2 cellular contexts compared by ENCODE assay signal in the genomic region with DNA sequence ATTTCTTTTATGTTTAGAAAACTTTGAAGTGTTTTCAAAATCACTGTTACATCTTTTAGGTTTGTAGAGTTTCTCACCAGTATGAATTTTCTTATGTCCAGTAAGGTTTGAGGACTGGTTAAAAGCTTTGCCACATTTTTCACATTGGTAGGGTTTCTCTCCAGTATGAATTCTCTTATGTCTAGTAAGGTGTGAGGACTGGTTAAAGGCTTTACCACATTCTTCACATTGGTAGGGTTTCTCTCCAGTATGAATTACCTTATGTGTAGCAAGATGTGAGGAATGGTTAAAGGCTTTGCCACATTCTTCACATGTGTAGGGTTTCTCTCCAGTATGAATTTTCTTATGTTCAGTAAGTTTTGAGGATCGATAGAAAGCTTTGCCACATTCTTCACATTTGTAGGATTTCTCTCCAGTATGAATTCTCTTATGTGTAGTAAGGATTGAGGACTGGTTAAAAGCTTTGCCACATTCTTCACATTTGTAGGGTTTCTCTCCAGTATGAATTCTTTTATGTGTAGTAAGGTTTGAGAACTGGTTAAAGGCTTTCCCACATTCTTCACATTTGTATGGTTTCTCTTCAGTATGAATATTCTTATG.
A peak's percentile ranks its signal among the peaks of the same experiment; 100 is the strongest.
TF ChIP-seq lines count a peak whose summit lies in the region.

No MANE protein-coding gene starts in this region.

TF ChIP-seq in HCT116, 20 proteins besides CTCF, POLR2A, EP300 and RAD21:
- peak; percentile 34 for TF ChIP-seq ZNF274 (IDR thresholded peaks at IDR 0.05; ENCODE audit: low read depth, low read length)

TF ChIP-seq in K562, 482 proteins besides CTCF, POLR2A, EP300 and RAD21:
- TF ChIP-seq ZNF274 (IDR thresholded peaks at IDR 0.05; ENCODE audit: borderline replicate concordance, low read depth, low read length), result peak; percentile 89
